ENCODE assay signal across 16 cellular contexts in the genomic region with DNA sequence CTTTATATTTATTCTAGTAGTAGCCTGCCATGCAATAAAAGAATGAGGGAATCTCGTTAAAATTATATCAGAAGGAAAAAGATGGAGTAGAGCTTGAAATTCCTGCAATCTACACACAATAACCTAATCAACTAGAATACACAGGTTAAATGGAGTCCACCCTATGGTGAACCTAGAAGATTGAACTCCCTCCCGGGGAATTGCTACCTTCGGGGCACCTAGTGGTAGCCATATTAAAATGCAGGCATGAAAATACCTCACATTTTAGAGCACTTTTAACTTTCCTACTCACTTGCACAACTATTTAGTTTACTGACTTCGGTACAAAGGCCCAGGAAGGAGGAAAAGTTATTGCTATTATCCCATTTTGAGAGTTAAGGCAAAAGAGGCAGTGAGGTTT.
A peak's percentile ranks its signal among the peaks of the same experiment; 100 is the strongest.
DNase-seq lines count a peak whose midpoint lies in the region; ATAC-seq and TF ChIP-seq lines count a peak whose summit lies in the region.
"Had no signal": no experiment of that assay in that cellular context is flagged by ENCODE, and none has a peak within 500 bp of the region (broad histone marks: within the 10 kb centered on the region; RNA-seq: fewer than 3 reads in every experiment).

No MANE protein-coding gene starts in this region.

- no peaks in the 10 kb centered on the region for H3K36me3 Mint-ChIP-seq in neural progenitor cell
- H3K36me3 Mint-ChIP-seq: CD4-positive, CD25-positive, alpha-beta regulatory T cell; stimulated activated effector memory CD8-positive, alpha-beta T cell treated with anti-CD3 and anti-CD28 coated beads, Interleukin-12 subunit alpha, Interleukin-12 subunit beta, amount 100 ng/mL, for 72 hours had no signal

- no peak overlapping the region for H3K4me2 ChIP-seq in KMS-11
- no peak overlapping the region for H3K4me2 ChIP-seq in neural progenitor cell

- DNase-seq in DMS53 (lab: John Stamatoyannopoulos, UW): peak; percentile 3
- DNase-seq in DMS53 treated with DMSO at 0.1 percent for 48 hours (lab: John Stamatoyannopoulos, UW; ENCODE audit: unreplicated experiment): no peak
- no peak for DNase-seq in brain microvascular endothelial cell
- no peak for DNase-seq in neural progenitor cell (ENCODE audit: low spot score)
- DNase-seq in tibial artery: no peak
- DNase-seq in inferior parietal cortex (ENCODE audit: extremely low spot score): no peak
- DNase-seq: activated B cell treated with CpG ODN at 0.5 μM for 24 hours; activated naive CD4-positive, alpha-beta T cell; CD4-positive, CD25-positive, alpha-beta regulatory T cell; NCI-H1436; occipital lobe; transverse colon had no signal

- no peak overlapping the region for H3K4me3 Mint-ChIP-seq in neural progenitor cell
- H3K4me3 Mint-ChIP-seq: activated B cell treated with CpG ODN at 0.5 μM for 24 hours; CD4-positive, CD25-positive, alpha-beta regulatory T cell; stimulated activated effector memory CD8-positive, alpha-beta T cell treated with anti-CD3 and anti-CD28 coated beads, Interleukin-12 subunit alpha, Interleukin-12 subunit beta, amount 100 ng/mL, for 72 hours had no signal

- no peaks in the 10 kb centered on the region for H3K9me3 ChIP-seq in neural progenitor cell (ENCODE audit: low read depth)
- H3K9me3 ChIP-seq in tibial artery: no peaks in the 10 kb centered on the region
- H3K9me3 ChIP-seq: transverse colon had no signal

- no peaks in the 10 kb centered on the region for H3K4me1 ChIP-seq in KMS-11 (ENCODE audit: low read depth, poor library complexity, severe bottlenecking)
- H3K4me1 ChIP-seq in neural progenitor cell: peaks cover 6% of the 10 kb centered on the region
- no peaks in the 10 kb centered on the region for H3K4me1 ChIP-seq in tibial artery
- H3K4me1 ChIP-seq: transverse colon had no signal

- H3K27ac ChIP-seq in KMS-11: no peak overlapping the region
- H3K27ac ChIP-seq in brain microvascular endothelial cell: no peak overlapping the region
- H3K27ac ChIP-seq in neural progenitor cell: no peak overlapping the region
- no peak overlapping the region for H3K27ac ChIP-seq in tibial artery
- H3K27ac ChIP-seq: skin epidermis, transverse colon had no signal

- H3K27me3 ChIP-seq in KMS-11 (ENCODE audit: insufficient read depth, low read depth) (no peaks in the 10 kb centered on the region), brain microvascular endothelial cell (replicated peaks) (no peaks in the 10 kb centered on the region), neural progenitor cell (no peaks in the 10 kb centered on the region), tibial artery (no peaks in the 10 kb centered on the region)
- H3K27me3 ChIP-seq: transverse colon had no signal

- H4K20me1 ChIP-seq in KMS-11 (ENCODE audit: insufficient read depth) (no peaks in the 10 kb centered on the region), neural progenitor cell (ENCODE audit: low read depth) (no peaks in the 10 kb centered on the region)

- H3K27ac Mint-ChIP-seq in neural progenitor cell: no peak overlapping the region
- H3K27ac Mint-ChIP-seq: activated B cell treated with CpG ODN at 0.5 μM for 24 hours; CD4-positive, CD25-positive, alpha-beta regulatory T cell; stimulated activated effector memory CD8-positive, alpha-beta T cell treated with anti-CD3 and anti-CD28 coated beads, Interleukin-12 subunit alpha, Interleukin-12 subunit beta, amount 100 ng/mL, for 72 hours had no signal

- peaks cover 7% of the 10 kb centered on the region for H3K4me1 Mint-ChIP-seq in neural progenitor cell
- H3K4me1 Mint-ChIP-seq: activated B cell treated with CpG ODN at 0.5 μM for 24 hours; CD4-positive, CD25-positive, alpha-beta regulatory T cell; stimulated activated effector memory CD8-positive, alpha-beta T cell treated with anti-CD3 and anti-CD28 coated beads, Interleukin-12 subunit alpha, Interleukin-12 subunit beta, amount 100 ng/mL, for 72 hours had no signal

- in situ Hi-C loops in brain microvascular endothelial cell (cut with HindIII; ENCODE audit: low pct_ligation_motif_present, low sequenced_read_pairs): no loop called here

- no peak overlapping the region for H3K4me3 ChIP-seq in KMS-11 (IDR thresholded peaks at IDR 0.05; ENCODE audit: insufficient read depth, low read depth, low read length)
- no peak overlapping the region for H3K4me3 ChIP-seq in brain microvascular endothelial cell (ENCODE audit: low read depth, low read length)
- H3K4me3 ChIP-seq in neural progenitor cell: no peak overlapping the region
- no peak overlapping the region for H3K4me3 ChIP-seq in tibial artery
- H3K4me3 ChIP-seq: skin epidermis, transverse colon had no signal

- H3K27me3 Mint-ChIP-seq in neural progenitor cell (ENCODE audit: insufficient read depth, low read depth): peaks cover 2% of the 10 kb centered on the region

- H2AFZ ChIP-seq in KMS-11 (ENCODE audit: low read depth) (no peak overlapping the region), neural progenitor cell (replicated peaks) (no peak overlapping the region)

- no peak overlapping the region for H3K9ac ChIP-seq in KMS-11
- no peak overlapping the region for H3K9ac ChIP-seq in neural progenitor cell

- H3K9me3 Mint-ChIP-seq in neural progenitor cell: no peaks in the 10 kb centered on the region
- H3K9me3 Mint-ChIP-seq: activated B cell treated with CpG ODN at 0.5 μM for 24 hours; stimulated activated effector memory CD8-positive, alpha-beta T cell treated with anti-CD3 and anti-CD28 coated beads, Interleukin-12 subunit alpha, Interleukin-12 subunit beta, amount 100 ng/mL, for 72 hours had no signal

- intact Hi-C loops in tibial artery (cut with DNase I; ENCODE audit: low total_unique reads): no loop called here

- TF ChIP-seq CTCF in KMS-11 (conservative IDR thresholded peaks at IDR 0.05; ENCODE audit: low read depth, low read length) (peak; percentile 56; the same call in 1 of the 2 replicates), brain microvascular endothelial cell (IDR thresholded peaks at IDR 0.05; ENCODE audit: low read depth, low read length, missing control alignments) (peak; percentile 28), neural progenitor cell (IDR thresholded peaks at IDR 0.05) (peak; percentile 43), tibial artery (IDR thresholded peaks at IDR 0.05) (no peak)

- H3K36me3 ChIP-seq in KMS-11 (ENCODE audit: insufficient read depth) (no peaks in the 10 kb centered on the region), brain microvascular endothelial cell (replicated peaks) (no peaks in the 10 kb centered on the region), neural progenitor cell (no peaks in the 10 kb centered on the region), tibial artery (no peaks in the 10 kb centered on the region)
- H3K36me3 ChIP-seq: transverse colon had no signal

- no peaks in the 10 kb centered on the region for H3F3A ChIP-seq in neural progenitor cell (ENCODE audit: low read depth)

- no peak for ATAC-seq in GM21528 (IDR thresholded peaks at IDR 0.05; ENCODE audit: low FRiP score, unreplicated experiment)
- ATAC-seq: stimulated activated effector memory CD8-positive, alpha-beta T cell treated with anti-CD3 and anti-CD28 coated beads, Interleukin-12 subunit alpha, Interleukin-12 subunit beta, amount 100 ng/mL, for 72 hours had no signal

- no peaks in the 10 kb centered on the region for H3K79me2 ChIP-seq in KMS-11 (ENCODE audit: insufficient read depth, low read depth)
- no peaks in the 10 kb centered on the region for H3K79me2 ChIP-seq in neural progenitor cell (ENCODE audit: low read depth)

Comparison
In these comparisons a context has a peak if more than half of its experiments do, and no peak if none do; other contexts are left out.
1. CTCF ChIP-seq: peak in KMS-11 (single experiment), brain microvascular endothelial cell (single experiment) and neural progenitor cell (single experiment); none in tibial artery (0 of 2).